9 cellular contexts compared by ENCODE assay signal in the genomic region with DNA sequence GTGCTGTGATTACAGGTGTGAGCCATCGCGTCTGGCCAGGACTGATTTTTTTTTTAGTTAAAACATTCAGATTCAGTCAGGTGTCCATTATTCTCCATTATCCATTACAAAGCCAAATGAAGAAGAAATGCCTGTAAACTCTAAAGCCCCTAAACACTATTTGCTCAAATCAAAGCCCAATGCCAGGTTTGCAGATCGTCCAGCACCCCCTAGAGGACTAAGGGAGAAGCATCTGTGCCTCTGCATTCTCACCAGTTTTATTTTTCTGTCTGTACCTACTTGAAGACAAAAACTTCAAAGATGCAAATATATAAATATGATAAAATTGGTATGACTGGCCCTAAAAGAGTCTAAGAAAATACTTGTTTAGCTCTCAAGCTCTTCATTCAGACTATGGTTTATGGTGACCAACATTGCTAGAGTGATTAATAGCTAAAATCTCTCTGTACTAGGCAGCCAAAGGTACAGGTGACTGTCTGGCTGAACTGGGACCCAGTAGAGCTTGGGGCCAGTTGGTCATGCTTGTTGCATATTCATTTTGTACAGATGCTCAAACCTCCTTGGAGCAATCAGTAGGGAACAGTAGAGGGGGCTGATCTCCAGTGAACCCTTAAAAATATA.
DNase-seq lines count a peak whose midpoint lies in the region; ATAC-seq, FAIRE-seq and TF ChIP-seq lines count a peak whose summit lies in the region.
"Had no signal": no experiment of that assay in that cellular context is flagged by ENCODE, and none has a peak within 500 bp of the region (broad histone marks: within the 10 kb centered on the region; RNA-seq: fewer than 3 reads in every experiment).

No MANE protein-coding gene starts in this region.

- FAIRE-seq in small intestine (lab: Jason Lieb, UNC) = no peak

- H3K27me3 ChIP-seq in HL-60 (ENCODE audit: insufficient read depth, poor library complexity, severe bottlenecking) (no peaks in the 10 kb centered on the region), small intestine (ENCODE audit: control insufficient read depth in 2 of 2, insufficient read depth in 2 of 2, low read length in 2 of 2) (no peaks in the 10 kb centered on the region)
- H3K27me3 ChIP-seq: BLaER1 had no signal

- H3K36me3 ChIP-seq in small intestine (ENCODE audit: control insufficient read depth in 2 of 2, insufficient read depth in 2 of 2, low read length in 2 of 2) = peaks cover 5 to 6% of the 10 kb centered on the region in 2 donors

- WGBS in small intestine, 3 donors = 63 to 69% (median 67%) methylated on average over 3 of the region's 3 CpGs

- H3K27ac ChIP-seq in HL-60 (replicated peaks) = no peak overlapping the region
- no peak overlapping the region for H3K27ac ChIP-seq in small intestine (ENCODE audit: low read depth in 1 of 2, low read length in 1 of 2)
- H3K27ac ChIP-seq: BLaER1 had no signal

- TF ChIP-seq CTCF in HL-60 (IDR thresholded peaks at IDR 0.05; ENCODE audit: insufficient read depth, low read length) (peak; percentile 75), fibroblast of pulmonary artery (IDR thresholded peaks at IDR 0.05; ENCODE audit: low read length, missing control alignments) (peak; percentile 98)

- H3K4me1 ChIP-seq in small intestine (ENCODE audit: control insufficient read depth in 2 of 2, insufficient read depth in 1 of 2, low read depth in 1 of 2, low read length in 1 of 2) = peaks cover 0 to 2% of the 10 kb centered on the region in 2 donors
- H3K4me1 ChIP-seq: BLaER1 had no signal

- DNase-seq in NCI-H1092 treated with DMSO at 0.1 percent for 48 hours (lab: John Stamatoyannopoulos, UW) = peak; percentile 10
- DNase-seq in NCI-H1092 (lab: John Stamatoyannopoulos, UW) = no peak
- peak in 1 of 2 experiments; percentile 35 for DNase-seq in HL-60 (ENCODE audit: low read depth in 1 of 2, low spot score in 1 of 2)
- peak; percentile 40 for DNase-seq in SKM-1 treated with dmso at 0.1 percent for 144 hours (lab: John Stamatoyannopoulos, UW; ENCODE audit: unreplicated experiment)
- peak; percentile 76 for DNase-seq in fibroblast of pulmonary artery (ENCODE audit: low read depth)
- DNase-seq in small intestine = peak; percentile 35

- no peak for ATAC-seq in GM19455 (IDR thresholded peaks at IDR 0.05; ENCODE audit: unreplicated experiment)
- ATAC-seq in GM18519 (IDR thresholded peaks at IDR 0.05; ENCODE audit: low FRiP score, unreplicated experiment) = no peak

- H3K9me3 ChIP-seq in small intestine (ENCODE audit: control insufficient read depth, low read depth) = no peaks in the 10 kb centered on the region
- H3K9me3 ChIP-seq: BLaER1 had no signal

- H3K4me3 ChIP-seq in HL-60 (replicated peaks; ENCODE audit: insufficient read depth, low read length) (no peak overlapping the region), fibroblast of pulmonary artery (replicated peaks; ENCODE audit: low read depth, low read length) (no peak overlapping the region), small intestine (ENCODE audit: low read depth in 1 of 2, low read length in 2 of 2) (no peak overlapping the region)
- H3K4me3 ChIP-seq: BLaER1 had no signal
